In the genomic region with DNA sequence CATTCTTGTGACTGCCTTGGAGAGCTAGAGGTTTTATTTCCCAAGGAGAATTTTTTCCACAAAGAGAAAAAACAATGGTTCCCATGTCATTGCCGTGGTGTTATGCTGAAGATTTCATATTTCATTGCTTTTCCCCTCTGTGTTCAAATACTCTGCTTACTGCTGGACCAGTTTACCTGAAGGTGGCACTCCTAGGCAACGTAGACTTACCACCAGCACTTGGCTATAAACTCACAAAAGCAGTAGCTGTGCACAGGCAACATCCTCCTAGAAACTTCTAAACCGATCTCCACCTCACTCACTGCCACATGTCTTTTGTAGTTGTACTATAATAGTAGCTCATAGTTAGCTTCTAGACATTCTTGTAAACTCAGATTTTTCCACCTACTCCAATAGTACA, we compare ENCODE assay signal across 14 cellular contexts.
A peak's percentile ranks its signal among the peaks of the same experiment; 100 is the strongest.
DNase-seq lines count a peak whose midpoint lies in the region; ATAC-seq, FAIRE-seq and TF ChIP-seq lines count a peak whose summit lies in the region.
"Had no signal": no experiment of that assay in that cellular context is flagged by ENCODE, and none has a peak within 500 bp of the region (broad histone marks: within the 10 kb centered on the region; RNA-seq: fewer than 3 reads in every experiment).

No MANE protein-coding gene starts in this region.

- H2AFZ ChIP-seq in DND-41 (ENCODE audit: low read depth, low read length): no peak overlapping the region
- no peak overlapping the region for H2AFZ ChIP-seq in KMS-11 (ENCODE audit: low read depth)

- no peak overlapping the region for H3K27ac Mint-ChIP-seq in Calu3 (ENCODE audit: unreplicated experiment)
- H3K27ac Mint-ChIP-seq: activated CD4-positive, alpha-beta T cell treated with anti-CD3 and anti-CD28 coated beads, Interleukin-2, amount 10 ng/mL, durations not matched to agents 7 days and 5 days; nephron progenitor cell; stimulated activated naive CD8-positive, alpha-beta T cell treated with anti-CD3 and anti-CD28 coated beads, Interleukin-15, Interleukin-2, amounts not matched to agents 100 ng/mL and 50 ng/mL, for 24 hours had no signal

- no TSS peak for BruUV-seq in Calu3 (replicated peaks; lab: Mats Ljungman, UMichigan)

- no peak overlapping the region for H3K4me3 Mint-ChIP-seq in Calu3 (ENCODE audit: low read depth, unreplicated experiment)
- H3K4me3 Mint-ChIP-seq: activated CD4-positive, alpha-beta T cell treated with anti-CD3 and anti-CD28 coated beads, Interleukin-2, amount 10 ng/mL, durations not matched to agents 7 days and 5 days; nephron progenitor cell; stimulated activated naive CD8-positive, alpha-beta T cell treated with anti-CD3 and anti-CD28 coated beads, Interleukin-15, Interleukin-2, amounts not matched to agents 100 ng/mL and 50 ng/mL, for 24 hours had no signal

- no peaks in the 10 kb centered on the region for H3K27me3 Mint-ChIP-seq in Calu3 (ENCODE audit: unreplicated experiment)
- H3K27me3 Mint-ChIP-seq: activated CD4-positive, alpha-beta T cell treated with anti-CD3 and anti-CD28 coated beads, Interleukin-2, amount 10 ng/mL, durations not matched to agents 7 days and 5 days; stimulated activated naive CD8-positive, alpha-beta T cell treated with anti-CD3 and anti-CD28 coated beads, Interleukin-15, Interleukin-2, amounts not matched to agents 100 ng/mL and 50 ng/mL, for 24 hours had no signal

- H3K36me3 ChIP-seq in DND-41 (ENCODE audit: insufficient read depth, low read length) (no peaks in the 10 kb centered on the region), KMS-11 (ENCODE audit: insufficient read depth) (no peaks in the 10 kb centered on the region), kidney (ENCODE audit: control insufficient read depth in 1 of 2, insufficient read depth in 2 of 2, low read length in 2 of 2) (no peaks in the 10 kb centered on the region), gastroesophageal sphincter (no peaks in the 10 kb centered on the region)
- H3K36me3 ChIP-seq: BLaER1 treated with 17β-estradiol and CSF1 and Interleukin-3, amounts not matched to agents 10 nM and 100 nM had no signal

- H3K79me2 ChIP-seq in DND-41 (ENCODE audit: insufficient read depth, low read length) (no peaks in the 10 kb centered on the region), KMS-11 (ENCODE audit: insufficient read depth, low read depth) (no peaks in the 10 kb centered on the region)

- intact Hi-C loops in kidney (cut with DNase I) (no loop called here), Calu3 (cut with micrococcal nuclease; ENCODE audit: unreplicated experiment) (no loop called here)

- ATAC-seq in DND-41 (ENCODE audit: insufficient read depth, low read depth) (no peak), gastroesophageal sphincter (no peak), GM21529 (IDR thresholded peaks at IDR 0.05; ENCODE audit: unreplicated experiment) (no peak)
- ATAC-seq: sciatic nerve had no signal

- H3K4me2 ChIP-seq in DND-41 (ENCODE audit: insufficient read depth, low read length) (no peak overlapping the region), KMS-11 (no peak overlapping the region)
- H3K4me2 ChIP-seq: BLaER1 treated with 17β-estradiol and CSF1 and Interleukin-3, amounts not matched to agents 10 nM and 100 nM had no signal

- no peaks in the 10 kb centered on the region for H3K36me3 Mint-ChIP-seq in Calu3 (ENCODE audit: insufficient read depth, unreplicated experiment)

- CTCF ChIA-PET in Calu3 (lab: Charles Lee): no interaction called here

- TF ChIP-seq CTCF in DND-41 (IDR thresholded peaks at IDR 0.05; ENCODE audit: borderline replicate concordance, extremely low read depth, low read length, poor library complexity, severe bottlenecking) (peak; percentile 31), KMS-11 (conservative IDR thresholded peaks at IDR 0.05; ENCODE audit: low read depth, low read length) (0 out of 2 replicates have a peak, but pooled peaks have one; percentile 27), kidney (IDR thresholded peaks at IDR 0.05; ENCODE audit: borderline replicate concordance, extremely low read depth, insufficient read depth) (peak; percentile 13), Calu3 (IDR thresholded peaks at IDR 0.05; ENCODE audit: unreplicated experiment) (no peak), gastroesophageal sphincter (IDR thresholded peaks at IDR 0.05) (peak in 1 of 4 experiments; percentile 29)

- no peak for TF ChIP-seq EP300 in gastroesophageal sphincter (IDR thresholded peaks at IDR 0.05)

- no peak overlapping the region for H3K4me3 ChIP-seq in DND-41 (ENCODE audit: low read depth in 1 of 2, low read length in 2 of 2)
- H3K4me3 ChIP-seq in KMS-11 (IDR thresholded peaks at IDR 0.05; ENCODE audit: insufficient read depth, low read depth, low read length): no peak overlapping the region
- no peak overlapping the region for H3K4me3 ChIP-seq in kidney (ENCODE audit: low read length in 2 of 2)
- no peak overlapping the region for H3K4me3 ChIP-seq in gastroesophageal sphincter
- H3K4me3 ChIP-seq: BLaER1 treated with 17β-estradiol and CSF1 and Interleukin-3, amounts not matched to agents 10 nM and 100 nM had no signal

- no peak for TF ChIP-seq POLR2A in gastroesophageal sphincter (IDR thresholded peaks at IDR 0.05)

- DNase-seq in DND-41: no peak
- DNase-seq in SW480 (ENCODE audit: low spot score): peak; percentile 6
- no peak for DNase-seq in kidney
- no peak for DNase-seq in Calu3
- DNase-seq in activated CD8-positive, alpha-beta memory T cell treated with anti-CD3 and anti-CD28 coated beads, Interleukin-2, amount 50 U/mL, for 48 hours: no peak
- DNase-seq: activated CD4-positive, alpha-beta T cell treated with anti-CD3 and anti-CD28 coated beads, Interleukin-2, amount 10 ng/mL, durations not matched to agents 7 days and 5 days; anterior cingulate cortex; nephron progenitor cell had no signal

- H3K9me3 Mint-ChIP-seq in Calu3 (ENCODE audit: low read depth, unreplicated experiment): peaks cover 13% of the 10 kb centered on the region

- no peaks in the 10 kb centered on the region for H4K20me1 ChIP-seq in DND-41 (ENCODE audit: insufficient read depth, low read length)
- H4K20me1 ChIP-seq in KMS-11 (ENCODE audit: insufficient read depth): no peaks in the 10 kb centered on the region
- H4K20me1 ChIP-seq: BLaER1 treated with 17β-estradiol and CSF1 and Interleukin-3, amounts not matched to agents 10 nM and 100 nM had no signal

- no peaks in the 10 kb centered on the region for H3K27me3 ChIP-seq in DND-41 (ENCODE audit: insufficient read depth, low read length, poor library complexity)
- no peaks in the 10 kb centered on the region for H3K27me3 ChIP-seq in KMS-11 (ENCODE audit: insufficient read depth, low read depth)
- H3K27me3 ChIP-seq in gastroesophageal sphincter: no peaks in the 10 kb centered on the region
- H3K27me3 ChIP-seq: BLaER1 treated with 17β-estradiol and CSF1 and Interleukin-3, amounts not matched to agents 10 nM and 100 nM had no signal

- H3K27ac ChIP-seq in DND-41 (ENCODE audit: low read length): no peak overlapping the region
- no peak overlapping the region for H3K27ac ChIP-seq in KMS-11
- no peak overlapping the region for H3K27ac ChIP-seq in kidney (ENCODE audit: low read depth in 2 of 2, low read length in 2 of 2)
- H3K27ac ChIP-seq in gastroesophageal sphincter: no peak overlapping the region
- H3K27ac ChIP-seq: BLaER1 treated with 17β-estradiol and CSF1 and Interleukin-3, amounts not matched to agents 10 nM and 100 nM had no signal

- FAIRE-seq in kidney (lab: Jason Lieb, UNC): no peak

- H3K9me3 ChIP-seq in DND-41 (ENCODE audit: insufficient read depth, low read length, severe bottlenecking) (no peaks in the 10 kb centered on the region), kidney (ENCODE audit: control insufficient read depth in 1 of 2, low read length in 2 of 2) (no peaks in the 10 kb centered on the region), gastroesophageal sphincter (no peaks in the 10 kb centered on the region)

- no peak overlapping the region for H3K9ac ChIP-seq in DND-41 (ENCODE audit: low read depth, low read length)
- no peak overlapping the region for H3K9ac ChIP-seq in KMS-11
- no peak overlapping the region for H3K9ac ChIP-seq in kidney (ENCODE audit: low read length in 2 of 2)
- H3K9ac ChIP-seq: BLaER1 treated with 17β-estradiol and CSF1 and Interleukin-3, amounts not matched to agents 10 nM and 100 nM had no signal

- 45 to 75% methylated on average over 3 of the region's 3 CpGs for WGBS in gastroesophageal sphincter (ENCODE audit: low coverage in 1 of 2), 2 donors

- H3K4me1 ChIP-seq in DND-41 (ENCODE audit: insufficient read depth, low read length) (no peaks in the 10 kb centered on the region), KMS-11 (ENCODE audit: low read depth, poor library complexity, severe bottlenecking) (no peaks in the 10 kb centered on the region), kidney (ENCODE audit: control insufficient read depth in 1 of 2, insufficient read depth in 1 of 2, low read depth in 1 of 2, low read length in 2 of 2) (no peaks in the 10 kb centered on the region), gastroesophageal sphincter (no peaks in the 10 kb centered on the region)
- H3K4me1 ChIP-seq: BLaER1 treated with 17β-estradiol and CSF1 and Interleukin-3, amounts not matched to agents 10 nM and 100 nM had no signal

- H3K4me1 Mint-ChIP-seq in Calu3 (ENCODE audit: low read depth, unreplicated experiment): no peaks in the 10 kb centered on the region
- H3K4me1 Mint-ChIP-seq: activated CD4-positive, alpha-beta T cell treated with anti-CD3 and anti-CD28 coated beads, Interleukin-2, amount 10 ng/mL, durations not matched to agents 7 days and 5 days; nephron progenitor cell had no signal
